20 cellular contexts compared by ENCODE assay signal in genomic region chr13:110213461-110214074, GRCh38.
DNase-seq lines count a peak whose midpoint lies in the region; ATAC-seq, FAIRE-seq and TF ChIP-seq lines count a peak whose summit lies in the region.
"Had no signal": no experiment of that assay in that cellular context is flagged by ENCODE, and none has a peak within 500 bp of the region (broad histone marks: within the 10 kb centered on the region; RNA-seq: fewer than 3 reads in every experiment).

No MANE protein-coding gene starts in this region.

- H3K4me3 ChIP-seq in HUES64 (ENCODE audit: low read length) (no peak overlapping the region), H1 (ENCODE audit: extremely low read depth in 1 of 4, insufficient read depth in 2 of 4, low read depth in 3 of 4, low read length in 4 of 4) (no peak overlapping the region), mesendoderm (ENCODE audit: low read length) (no peak overlapping the region), tibial artery (no peak overlapping the region)
- H3K4me3 ChIP-seq: HAP-1, PC-9 had no signal

- H2BK120ac ChIP-seq in H1 (replicated peaks; ENCODE audit: low read depth, low read length), result no peak overlapping the region
- no peak overlapping the region for H2BK120ac ChIP-seq in mesendoderm (ENCODE audit: low read depth, low read length)

- TF ChIP-seq POLR2A in H1 (IDR thresholded peaks at IDR 0.05; ENCODE audit: control extremely low read depth in 1 of 2, low read depth in 2 of 2, low read length in 2 of 2), result no peak

- H3K79me2 ChIP-seq in H1 (ENCODE audit: control insufficient read depth in 1 of 2, insufficient read depth in 2 of 2, low read length in 2 of 2), result no peaks in the 10 kb centered on the region; a peak in 1 of 4 replicates
- H3K79me2 ChIP-seq in mesendoderm (ENCODE audit: control insufficient read depth, insufficient read depth, low read length), result no peaks in the 10 kb centered on the region

- H2BK12ac ChIP-seq in H1 (ENCODE audit: low read depth, low read length), result peak overlapping the region; percentile 44; the same call in 1 of the 2 replicates

- ATAC-seq in HG03045 (IDR thresholded peaks at IDR 0.05; ENCODE audit: unreplicated experiment), result no peak
- ATAC-seq in GM21367 (IDR thresholded peaks at IDR 0.05; ENCODE audit: unreplicated experiment), result no peak
- ATAC-seq: SK-N-SH treated with all-trans-retinoic acid at 6 μM for 48 hours had no signal

- H3K27me3 ChIP-seq in HUES64 (ENCODE audit: insufficient read depth, low read length) (no peaks in the 10 kb centered on the region), H1 (replicated peaks in 1 of 4; ENCODE audit: control insufficient read depth in 3 of 4, extremely low read depth in 1 of 4, insufficient read depth in 3 of 4, low read length in 3 of 4) (no peaks in the 10 kb centered on the region), mesendoderm (ENCODE audit: insufficient read depth, low read length, poor library complexity) (no peaks in the 10 kb centered on the region), tibial artery (no peaks in the 10 kb centered on the region)

- H4K8ac ChIP-seq in H1 (ENCODE audit: extremely low read depth, insufficient read depth, low read length) (no peak overlapping the region), mesendoderm (ENCODE audit: low read depth, low read length) (no peak overlapping the region)

- peaks cover 1 to 2% of the 10 kb centered on the region in 2 experiments for H4K20me1 ChIP-seq in H1 (replicated peaks in 1 of 2; ENCODE audit: control insufficient read depth in 1 of 2, insufficient read depth in 2 of 2, low read length in 2 of 2)

- TF ChIP-seq EP300 in H1 (IDR thresholded peaks at IDR 0.05; ENCODE audit: borderline replicate concordance in 1 of 2, low read depth in 2 of 2, low read length in 2 of 2), result no peak

- WGBS in HUES64, result 86% methylated on average over 13 of the region's 13 CpGs
- WGBS in H1 (ENCODE audit: extremely low coverage in 1 of 2, insufficient coverage in 1 of 2, insufficient read length in 1 of 2, insufficient replicate concordance in 2 of 2, low coverage in 1 of 2, low lambda C conversion rate in 2 of 2, missing lambda C conversion rate in 1 of 2), 2 experiments, result 89% methylated on average over 13 of the region's 13 CpGs; no CpG with 5 or more reads in 1 of the 2 experiments
- WGBS in mesendoderm (ENCODE audit: extremely low coverage, insufficient coverage, low lambda C conversion rate), result no CpG with 5 or more reads among the region's 13 CpGs

- no peak overlapping the region; the same call in 1 of the 2 replicates for H2BK15ac ChIP-seq in H1 (ENCODE audit: low read length)
- H2BK15ac ChIP-seq in mesendoderm (replicated peaks; ENCODE audit: low read depth), result no peak overlapping the region

- H3K23me2 ChIP-seq in H1 (ENCODE audit: low read depth, low read length), result no peaks in the 10 kb centered on the region

- FAIRE-seq in H1 (lab: Jason Lieb, UNC), result no peak

- H3K4me1 ChIP-seq in HUES64 (ENCODE audit: insufficient read depth, low read length) (peaks cover 10% of the 10 kb centered on the region; the same call in 1 of the 2 replicates), H1 (replicated peaks in 1 of 4; ENCODE audit: control insufficient read depth in 3 of 4, insufficient read depth in 4 of 4, low read length in 3 of 4) (peaks cover 0 to 2% (median under 1%) of the 10 kb centered on the region in 4 experiments; a peak in 1 of 7 replicates), mesendoderm (ENCODE audit: control insufficient read depth, low read depth, low read length) (peaks cover under 1% of the 10 kb centered on the region), tibial artery (peaks cover 8 to 51% (median 42%) of the 10 kb centered on the region in 4 donors)
- H3K4me1 ChIP-seq: HAP-1 had no signal

- intact Hi-C loops in tibial artery (cut with DNase I; ENCODE audit: low total_unique reads), result loop anchor here (10.0 kb wide), 1 partner anchor 501 kb away; the partner anchor contains the start of gene ING1

- CTCF ChIA-PET in H1 (lab: Charles Lee; ENCODE audit: partially characterized antibody), result interaction anchor here (1.0 kb wide), 1 partner anchor 37 kb away, joined by 4 read pairs; no protein-coding TSS in a partner anchor

- H4K91ac ChIP-seq in H1 (replicated peaks; ENCODE audit: insufficient read length, low read length), result no peak overlapping the region

- peak overlapping the region; percentile 55 for H3K27ac ChIP-seq in HUES64 (ENCODE audit: low read depth, low read length)
- no peak overlapping the region for H3K27ac ChIP-seq in H1 (ENCODE audit: low read depth, low read length)
- H3K27ac ChIP-seq in mesendoderm (ENCODE audit: low read depth, low read length), result no peak overlapping the region
- H3K27ac ChIP-seq in tibial artery, result peak overlapping the region; percentile 55 to 73
- H3K27ac ChIP-seq: C4-2B, KMS-11, PC-9, RWPE1 had no signal

- H2AFZ ChIP-seq in H1 (ENCODE audit: low read length), result no peak overlapping the region
- H2AFZ ChIP-seq: PC-9 had no signal

- TF ChIP-seq CTCF in H1 (IDR thresholded peaks at IDR 0.05; ENCODE audit: control extremely low read depth in 1 of 3, insufficient read depth in 1 of 3, low read depth in 1 of 3, low read length in 3 of 3) (no peak), tibial artery (IDR thresholded peaks at IDR 0.05) (no peak)

- DNase-seq in H1 (ENCODE audit: low read depth in 1 of 2, low spot score in 2 of 2) (peak in 1 of 2 experiments; percentile 23), mesendoderm (peak; percentile 85), tibial artery (no peak), foreskin melanocyte (no peak)
- DNase-seq: ACHN, DMS79 treated with DMSO at 0.1 percent for 48 hours, NCI-H1436, NCI-H2029, NCI-H345, NCI-H524 treated with DMSO at 0.1 percent for 48 hours, SIG-M5 had no signal

- H3K18ac ChIP-seq in H1 (ENCODE audit: extremely low read depth, low read length) (peak overlapping the region; percentile 48; the same call in 1 of the 2 replicates), mesendoderm (ENCODE audit: low read length) (no peak overlapping the region)

- H2AK5ac ChIP-seq in H1 (ENCODE audit: low read depth, low read length), result peak overlapping the region; percentile 98; the same call in 1 of the 2 replicates
- H2AK5ac ChIP-seq in mesendoderm (ENCODE audit: low read length), result no peak overlapping the region

- H3K14ac ChIP-seq in H1 (ENCODE audit: insufficient read length), result no peak overlapping the region

- H2BK5ac ChIP-seq in H1 (ENCODE audit: low read depth, low read length) (0 out of 2 replicates have a peak overlapping the region, but pooled peaks have one; percentile 78), mesendoderm (ENCODE audit: low read length) (no peak overlapping the region)

- H3K56ac ChIP-seq in H1 (replicated peaks; ENCODE audit: insufficient read length, low read depth, low read length), result no peak overlapping the region
- no peak overlapping the region for H3K56ac ChIP-seq in mesendoderm (ENCODE audit: low read length)

- H3K9ac ChIP-seq in HUES64 (ENCODE audit: low read depth, low read length), result peak overlapping the region; percentile 39; the same call in 1 of the 2 replicates
- no peak overlapping the region for H3K9ac ChIP-seq in H1 (replicated peaks in 1 of 4; ENCODE audit: extremely low read depth in 1 of 4, low read depth in 3 of 4, low read length in 3 of 4)
- no peak overlapping the region for H3K9ac ChIP-seq in mesendoderm (ENCODE audit: low read length)
- H3K9ac ChIP-seq: KMS-11 had no signal

- H4K5ac ChIP-seq in H1 (ENCODE audit: insufficient read length, low read depth, low read length), result no peak overlapping the region
- H4K5ac ChIP-seq in mesendoderm (ENCODE audit: low read length), result no peak overlapping the region

- H3K79me1 ChIP-seq in H1 (ENCODE audit: low read depth, low read length), result 0 out of 2 replicates have a peak, but pooled peaks cover 2% of the 10 kb centered on the region
- H3K79me1 ChIP-seq in mesendoderm (ENCODE audit: low read length), result no peaks in the 10 kb centered on the region

- H3K9me3 ChIP-seq in HUES64 (ENCODE audit: insufficient read depth, low read depth, low read length), result no peaks in the 10 kb centered on the region
- H3K9me3 ChIP-seq in H1 (ENCODE audit: insufficient read depth in 2 of 2, low read depth in 1 of 2, low read length in 1 of 2), result no peaks in the 10 kb centered on the region
- no peaks in the 10 kb centered on the region for H3K9me3 ChIP-seq in tibial artery
- H3K9me3 ChIP-seq: HAP-1 had no signal

- no peak overlapping the region for H2BK20ac ChIP-seq in H1 (ENCODE audit: low read length)

- H3K4ac ChIP-seq in H1 (replicated peaks; ENCODE audit: insufficient read length, low read depth, low read length) (no peak overlapping the region), mesendoderm (ENCODE audit: low read depth, low read length) (no peak overlapping the region)

- H3K36me3 ChIP-seq in HUES64 (ENCODE audit: insufficient read depth, low read length) (peaks cover 35% of the 10 kb centered on the region), H1 (ENCODE audit: control insufficient read depth in 2 of 4, insufficient read depth in 4 of 4, low read length in 3 of 4) (peaks cover 0 to 3% (median 1%) of the 10 kb centered on the region in 4 experiments; a peak in 2 of 8 replicates), mesendoderm (ENCODE audit: control insufficient read depth, insufficient read depth, low read length) (no peaks in the 10 kb centered on the region), tibial artery (peaks cover 48 to 53% (median 49%) of the 10 kb centered on the region in 3 donors)
- H3K36me3 ChIP-seq: HAP-1 had no signal

- no peak for TF ChIP-seq RAD21 in H1 (IDR thresholded peaks at IDR 0.05 in 1 of 2, conservative IDR thresholded peaks at IDR 0.05 in 1 of 2; ENCODE audit: low read depth in 2 of 2, low read length in 2 of 2)

- H3K4me2 ChIP-seq in H1 (ENCODE audit: insufficient read depth in 1 of 2, low read depth in 2 of 2, low read length in 2 of 2) (peak overlapping the region in 1 of 2 experiments; percentile 1; a peak in 1 of 4 replicates), mesendoderm (ENCODE audit: low read length) (no peak overlapping the region)
- H3K4me2 ChIP-seq: KMS-11, PC-9 had no signal

- POLR2A ChIA-PET in H1 (lab: Charles Lee; ENCODE audit: partially characterized antibody), result no interaction called here

- H3K23ac ChIP-seq in H1 (ENCODE audit: insufficient read length) (no peak overlapping the region), mesendoderm (ENCODE audit: low read length) (no peak overlapping the region)

TF ChIP-seq in H1, 55 proteins besides CTCF, POLR2A, EP300 and RAD21:
- peak; percentile 17; the same call in 1 of the 2 replicates for TF ChIP-seq SP1 (IDR thresholded peaks at IDR 0.05; ENCODE audit: low read depth, low read length)
- 0 out of 2 replicates have a peak, but pooled peaks have one; percentile 38 for TF ChIP-seq TEAD4 (IDR thresholded peaks at IDR 0.05; ENCODE audit: low read depth, low read length)
- no peak for TF ChIP-seq POLR2AphosphoS5 (IDR thresholded peaks at IDR 0.05; ENCODE audit: low read depth, low read length)
- TF ChIP-seq TAF1 (IDR thresholded peaks at IDR 0.05; ENCODE audit: low read depth, low read length), result no peak

Comparison
In these comparisons a context has a peak if more than half of its experiments do, and no peak if none do; other contexts are left out.
1. H3K27ac ChIP-seq: peak in HUES64 (single experiment) and tibial artery (2 of 2); none in H1 (single experiment) and mesendoderm (single experiment).